2 cellular contexts compared by ENCODE assay signal in genomic region chr9:132458432-132458831, GRCh38.
TF ChIP-seq lines count a peak whose summit lies in the region.

No MANE protein-coding gene starts in this region.

TF ChIP-seq in H1, 55 proteins besides CTCF, POLR2A, EP300 and RAD21:
- TF ChIP-seq KDM4A (IDR thresholded peaks at IDR 0.05; ENCODE audit: low read depth, low read length, severe bottlenecking) (no peak), BCL11A (IDR thresholded peaks at IDR 0.05; ENCODE audit: low read depth in 2 of 2, low read length in 2 of 2) (no peak), GTF2F1 (IDR thresholded peaks at IDR 0.05; ENCODE audit: borderline replicate concordance, low read depth, low read length) (no peak), EGR1 (IDR thresholded peaks at IDR 0.05; ENCODE audit: borderline replicate concordance, low read depth, low read length) (no peak), JUN (IDR thresholded peaks at IDR 0.05; ENCODE audit: low read depth, low read length) (no peak), E2F6 (IDR thresholded peaks at IDR 0.05) (no peak), YY1 (IDR thresholded peaks at IDR 0.05; ENCODE audit: low read depth, low read length) (no peak), KDM1A (IDR thresholded peaks at IDR 0.05; ENCODE audit: borderline replicate concordance, low read length) (no peak), NANOG (IDR thresholded peaks at IDR 0.05; ENCODE audit: insufficient read depth, low read depth, low read length, poor library complexity, severe bottlenecking) (no peak), ATF3 (IDR thresholded peaks at IDR 0.05; ENCODE audit: insufficient read depth, low read depth, low read length) (no peak), RFX5 (IDR thresholded peaks at IDR 0.05; ENCODE audit: borderline replicate concordance, low read depth, low read length) (no peak), FOSL1 (IDR thresholded peaks at IDR 0.05; ENCODE audit: insufficient read depth, low read depth, low read length) (no peak), RBBP5 (IDR thresholded peaks at IDR 0.05; ENCODE audit: borderline replicate concordance, low read depth, low read length) (no peak), ATF2 (IDR thresholded peaks at IDR 0.05; ENCODE audit: low read length) (no peak)

TF ChIP-seq in SK-N-SH, 30 proteins besides CTCF, POLR2A, EP300 and RAD21:
- TF ChIP-seq ELF1 (IDR thresholded peaks at IDR 0.05), result no peak
- no peak for TF ChIP-seq RXRA (IDR thresholded peaks at IDR 0.05; ENCODE audit: borderline replicate concordance, low read depth)
- TF ChIP-seq SMC3 (IDR thresholded peaks at IDR 0.05; ENCODE audit: low read depth, low read length), result no peak
- TF ChIP-seq REST (IDR thresholded peaks at IDR 0.05; ENCODE audit: low read depth, low read length), result no peak
